Comparison of ENCODE assay signal across 1 cellular context in genomic region chr9:93154293-93154903, GRCh38.
TF ChIP-seq lines count a peak whose summit lies in the region.

No MANE protein-coding gene starts in this region.

TF ChIP-seq in A549, 52 proteins besides CTCF, POLR2A, EP300 and RAD21 (continued from another document):
- TF ChIP-seq, protein P1, sequence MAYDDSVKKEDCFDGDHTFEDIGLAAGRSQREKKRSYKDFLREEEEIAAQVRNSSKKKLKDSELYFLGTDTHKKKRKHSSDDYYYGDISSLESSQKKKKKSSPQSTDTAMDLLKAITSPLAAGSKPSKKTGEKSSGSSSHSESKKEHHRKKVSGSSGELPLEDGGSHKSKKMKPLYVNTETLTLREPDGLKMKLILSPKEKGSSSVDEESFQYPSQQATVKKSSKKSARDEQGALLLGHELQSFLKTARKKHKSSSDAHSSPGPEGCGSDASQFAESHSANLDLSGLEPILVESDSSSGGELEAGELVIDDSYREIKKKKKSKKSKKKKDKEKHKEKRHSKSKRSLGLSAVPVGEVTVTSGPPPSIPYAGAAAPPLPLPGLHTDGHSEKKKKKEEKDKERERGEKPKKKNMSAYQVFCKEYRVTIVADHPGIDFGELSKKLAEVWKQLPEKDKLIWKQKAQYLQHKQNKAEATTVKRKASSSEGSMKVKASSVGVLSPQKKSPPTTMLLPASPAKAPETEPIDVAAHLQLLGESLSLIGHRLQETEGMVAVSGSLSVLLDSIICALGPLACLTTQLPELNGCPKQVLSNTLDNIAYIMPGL (CRISPR knock-in tag; IDR thresholded peaks at IDR 0.05; ENCODE audit: borderline replicate concordance) = no peak
- TF ChIP-seq ESRRA (IDR thresholded peaks at IDR 0.05; ENCODE audit: borderline replicate concordance, low read length) = no peak
- no peak for TF ChIP-seq CBX2 (IDR thresholded peaks at IDR 0.05; ENCODE audit: borderline replicate concordance, low read depth)
- TF ChIP-seq TP53 (CRISPR knock-in tag; IDR thresholded peaks at IDR 0.05) = no peak
- TF ChIP-seq, protein P2, sequence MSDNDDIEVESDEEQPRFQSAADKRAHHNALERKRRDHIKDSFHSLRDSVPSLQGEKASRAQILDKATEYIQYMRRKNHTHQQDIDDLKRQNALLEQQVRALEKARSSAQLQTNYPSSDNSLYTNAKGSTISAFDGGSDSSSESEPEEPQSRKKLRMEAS (IDR thresholded peaks at IDR 0.05) = no peak
- no peak for TF ChIP-seq PHF8 (IDR thresholded peaks at IDR 0.05; ENCODE audit: borderline replicate concordance, low read depth)
